9 cellular contexts compared by ENCODE assay signal in the genomic region with DNA sequence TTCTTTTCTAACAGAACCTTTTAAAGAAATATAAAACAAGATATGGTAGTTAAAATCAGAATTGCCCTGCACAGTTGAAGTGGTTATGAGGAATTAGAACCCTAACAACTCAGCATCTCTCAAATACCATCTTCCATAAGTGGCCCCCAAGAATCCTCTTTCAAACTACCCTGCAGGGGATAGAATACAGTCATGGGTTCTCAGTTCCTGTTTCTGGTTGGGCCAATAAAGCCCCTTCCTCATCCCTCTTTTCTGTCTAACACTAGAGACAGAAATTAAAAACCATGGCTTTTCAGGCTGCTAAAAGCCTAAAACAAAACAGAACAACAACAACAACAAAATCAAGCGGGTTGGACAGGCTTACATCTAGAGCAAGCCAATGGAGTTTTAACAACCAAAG. TPM values are rescaled to one million over a fixed set of nuclear protein-coding genes. Genes with fewer than 3 reads are reported as not detected.
A peak's percentile ranks its signal among the peaks of the same experiment; 100 is the strongest.
DNase-seq lines count a peak whose midpoint lies in the region; ATAC-seq and TF ChIP-seq lines count a peak whose summit lies in the region.
"Had no signal": no experiment of that assay in that cellular context is flagged by ENCODE, and none has a peak within 500 bp of the region (broad histone marks: within the 10 kb centered on the region; RNA-seq: fewer than 3 reads in every experiment).

No MANE protein-coding gene starts in this region.

- H3K36me3 ChIP-seq in esophagus muscularis mucosa, result peaks cover 0 to 5% (median 0%) of the 10 kb centered on the region in 4 donors
- no peaks in the 10 kb centered on the region for H3K36me3 ChIP-seq in transverse colon

- H3K4me3 ChIP-seq in esophagus muscularis mucosa, result no peak overlapping the region
- no peak overlapping the region for H3K4me3 ChIP-seq in transverse colon

- H3K27me3 ChIP-seq in esophagus muscularis mucosa (no peaks in the 10 kb centered on the region), transverse colon (no peaks in the 10 kb centered on the region)

- H3K9me3 ChIP-seq in esophagus muscularis mucosa (no peaks in the 10 kb centered on the region), transverse colon (no peaks in the 10 kb centered on the region)

- in situ Hi-C loops in transverse colon (cut with MboI; ENCODE audit: low pct_ligation_motif_present in 1 of 4, low pct_unique_long_range_greater_than_20kb in 1 of 4, low sequenced_read_pairs in 3 of 4), result no loop called here

- DNase-seq in NOMO-1 treated with DMSO at 0.1 percent for 48 hours (lab: John Stamatoyannopoulos, UW; ENCODE audit: unreplicated experiment) (peak; percentile 8), NOMO-1 treated with dmso at 0.1 percent for 144 hours (lab: John Stamatoyannopoulos, UW; ENCODE audit: unreplicated experiment) (no peak), esophagus muscularis mucosa (ENCODE audit: extremely low spot score) (no peak), transverse colon (no peak), NCI-H524 (lab: John Stamatoyannopoulos, UW) (no peak), activated gamma-delta T cell (lab: John Stamatoyannopoulos, UW) (no peak)
- no peak for DNase-seq in stimulated activated naive CD8-positive, alpha-beta T cell treated with anti-CD3 and anti-CD28 coated beads, Interleukin-15, amount 100 ng/mL, for 72 hours

- TF ChIP-seq EP300 in esophagus muscularis mucosa (IDR thresholded peaks at IDR 0.05), result no peak
- no peak for TF ChIP-seq EP300 in transverse colon (IDR thresholded peaks at IDR 0.05; ENCODE audit: low read depth)

- peak overlapping the region; percentile 66 to 78 (median 75) for H3K27ac ChIP-seq in esophagus muscularis mucosa (replicated peaks in 1 of 4)
- peak overlapping the region; percentile 54 to 78 (median 68) for H3K27ac ChIP-seq in transverse colon

- H3K4me1 Mint-ChIP-seq in stimulated activated naive CD8-positive, alpha-beta T cell treated with anti-CD3 and anti-CD28 coated beads, Interleukin-15, amount 100 ng/mL, for 72 hours, result no peaks in the 10 kb centered on the region

- ATAC-seq in HG03159 (IDR thresholded peaks at IDR 0.05; ENCODE audit: unreplicated experiment), result peak; percentile 31
- ATAC-seq in stimulated activated naive CD8-positive, alpha-beta T cell treated with anti-CD3 and anti-CD28 coated beads, Interleukin-15, amount 100 ng/mL, for 72 hours, result no peak

- 100% methylated on average over 1 of the region's 1 CpG for WGBS in esophagus muscularis mucosa
- WGBS in transverse colon (ENCODE audit: low coverage in 1 of 2), 2 donors, result 88 to 100% methylated on average over 1 of the region's 1 CpG

- intact Hi-C loops in esophagus muscularis mucosa (cut with DNase I) (no loop called here), transverse colon (cut with DNase I; ENCODE audit: low total_unique reads) (no loop called here)

- TF ChIP-seq CTCF in esophagus muscularis mucosa (IDR thresholded peaks at IDR 0.05) (no peak), transverse colon (IDR thresholded peaks at IDR 0.05) (no peak)

- H3K27ac Mint-ChIP-seq in stimulated activated naive CD8-positive, alpha-beta T cell treated with anti-CD3 and anti-CD28 coated beads, Interleukin-15, amount 100 ng/mL, for 72 hours, result no peak overlapping the region
- H3K27ac Mint-ChIP-seq: stimulated activated naive CD8-positive, alpha-beta T cell treated with anti-CD3 and anti-CD28 coated beads, Interleukin-15, Interleukin-2, amounts not matched to agents 100 ng/mL and 50 ng/mL, for 24 hours had no signal

- H3K4me1 ChIP-seq in esophagus muscularis mucosa (peaks cover 26 to 47% (median 41%) of the 10 kb centered on the region in 4 donors), transverse colon (peaks cover 8 to 28% (median 13%) of the 10 kb centered on the region in 4 donors)

- H3K4me3 Mint-ChIP-seq in stimulated activated naive CD8-positive, alpha-beta T cell treated with anti-CD3 and anti-CD28 coated beads, Interleukin-15, amount 100 ng/mL, for 72 hours, result no peak overlapping the region
- H3K4me3 Mint-ChIP-seq: stimulated activated naive CD8-positive, alpha-beta T cell treated with anti-CD3 and anti-CD28 coated beads, Interleukin-15, Interleukin-2, amounts not matched to agents 100 ng/mL and 50 ng/mL, for 24 hours had no signal

- no peaks in the 10 kb centered on the region for H3K9me3 Mint-ChIP-seq in stimulated activated naive CD8-positive, alpha-beta T cell treated with anti-CD3 and anti-CD28 coated beads, Interleukin-15, amount 100 ng/mL, for 72 hours
- H3K9me3 Mint-ChIP-seq: stimulated activated naive CD8-positive, alpha-beta T cell treated with anti-CD3 and anti-CD28 coated beads, Interleukin-15, Interleukin-2, amounts not matched to agents 100 ng/mL and 50 ng/mL, for 24 hours had no signal

- H3K27me3 Mint-ChIP-seq in stimulated activated naive CD8-positive, alpha-beta T cell treated with anti-CD3 and anti-CD28 coated beads, Interleukin-15, amount 100 ng/mL, for 72 hours, result no peaks in the 10 kb centered on the region

- TF ChIP-seq POLR2A in esophagus muscularis mucosa (IDR thresholded peaks at IDR 0.05; ENCODE audit: low read depth), result no peak
- no peak for TF ChIP-seq POLR2A in transverse colon (IDR thresholded peaks at IDR 0.05)

RNA-seq across cellular contexts. Expression of gene LCA5, which starts 6.7 kb away (rescaled TPM):
- 10 to 100 TPM in 2 of 4 donors, 1 to 10 TPM in 2; 5.2 to 11.5 (median 8.5) TPM for total RNA-seq in esophagus muscularis mucosa
- 1 to 10 TPM in 2 of 4 donors, under 1 TPM in 1, not detected in 1; 0.37 to 2.2 (median 1.6) TPM for total RNA-seq in transverse colon
